ENCODE assay signal across 8 cellular contexts in the genomic region with DNA sequence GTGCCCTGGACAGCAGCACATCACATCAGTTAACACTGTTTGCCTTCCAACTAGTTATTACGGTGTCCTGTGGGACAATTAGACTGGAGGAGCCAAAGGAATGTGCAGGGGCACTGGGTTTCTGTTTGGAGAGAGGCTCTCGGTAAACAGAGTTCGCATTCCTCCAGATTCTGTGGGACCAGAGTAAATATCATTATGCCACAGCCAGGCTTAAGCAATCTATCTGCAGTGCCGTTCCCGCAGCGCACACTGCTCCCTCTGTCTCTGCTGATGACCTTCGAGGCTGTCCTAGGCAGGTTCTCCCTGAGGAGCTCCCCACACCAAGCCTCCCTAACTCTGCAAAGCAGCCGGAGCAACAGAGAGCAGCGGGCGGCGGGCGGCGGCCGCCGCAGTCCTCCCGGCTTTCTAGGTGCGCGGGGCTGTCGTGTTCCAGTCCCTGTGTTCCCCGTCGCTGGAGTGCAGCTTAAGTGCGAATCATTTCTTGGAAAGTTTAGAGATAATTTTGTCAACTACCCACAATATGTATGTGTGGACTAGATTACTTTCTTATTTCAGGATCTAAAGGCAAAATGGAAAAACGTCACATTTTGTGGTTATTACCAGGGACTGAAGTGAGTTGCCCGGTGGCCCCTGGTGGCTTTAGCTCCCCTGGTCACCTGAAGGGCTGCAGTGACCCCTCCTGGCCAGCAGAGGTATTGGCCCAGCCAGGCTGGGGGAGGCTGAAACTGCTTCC. TPM values are rescaled to one million over a fixed set of nuclear protein-coding genes. Genes with fewer than 3 reads are reported as not detected.
DNase-seq lines count a peak whose midpoint lies in the region; ATAC-seq and TF ChIP-seq lines count a peak whose summit lies in the region.

No MANE protein-coding gene starts in this region.

- H3K4me1 ChIP-seq in cardiac muscle cell (ENCODE audit: low read depth) = peaks cover 24% of the 10 kb centered on the region

- H3K36me3 Mint-ChIP-seq in activated naive CD8-positive, alpha-beta T cell treated with anti-CD3 and anti-CD28 coated beads for 36 hours = peaks cover 17% of the 10 kb centered on the region
- peaks cover 19% of the 10 kb centered on the region for H3K36me3 Mint-ChIP-seq in progenitor cell of endocrine pancreas (ENCODE audit: insufficient read depth)

- H3K36me3 ChIP-seq in cardiac muscle cell = peaks cover 9% of the 10 kb centered on the region

- no peaks in the 10 kb centered on the region for H3K9me3 ChIP-seq in cardiac muscle cell (ENCODE audit: low read depth)

- peaks cover 20% of the 10 kb centered on the region for H3K4me1 Mint-ChIP-seq in activated naive CD8-positive, alpha-beta T cell treated with anti-CD3 and anti-CD28 coated beads for 36 hours
- H3K4me1 Mint-ChIP-seq in progenitor cell of endocrine pancreas (ENCODE audit: low read depth) = peaks cover 18% of the 10 kb centered on the region

- H3K27me3 ChIP-seq in cardiac muscle cell = no peaks in the 10 kb centered on the region

- H3K27ac Mint-ChIP-seq in activated naive CD8-positive, alpha-beta T cell treated with anti-CD3 and anti-CD28 coated beads for 36 hours = peak overlapping the region; percentile 10
- H3K27ac Mint-ChIP-seq in progenitor cell of endocrine pancreas = peak overlapping the region; percentile 89

- no peaks in the 10 kb centered on the region for H3K27me3 Mint-ChIP-seq in activated naive CD8-positive, alpha-beta T cell treated with anti-CD3 and anti-CD28 coated beads for 36 hours
- no peaks in the 10 kb centered on the region for H3K27me3 Mint-ChIP-seq in progenitor cell of endocrine pancreas

- TF ChIP-seq CTCF in cardiac muscle cell (IDR thresholded peaks at IDR 0.05; ENCODE audit: low read depth, low read length) (peak; percentile 99), progenitor cell of endocrine pancreas (IDR thresholded peaks at IDR 0.05; ENCODE audit: unreplicated experiment) (peak; percentile 96)

- no peaks in the 10 kb centered on the region for H3K9me3 Mint-ChIP-seq in activated naive CD8-positive, alpha-beta T cell treated with anti-CD3 and anti-CD28 coated beads for 36 hours
- no peaks in the 10 kb centered on the region for H3K9me3 Mint-ChIP-seq in progenitor cell of endocrine pancreas (ENCODE audit: low read depth)

- no peak overlapping the region for H3K4me3 Mint-ChIP-seq in activated naive CD8-positive, alpha-beta T cell treated with anti-CD3 and anti-CD28 coated beads for 36 hours
- no peak overlapping the region for H3K4me3 Mint-ChIP-seq in progenitor cell of endocrine pancreas (ENCODE audit: low read depth)

- H3K4me3 ChIP-seq in cardiac muscle cell = no peak overlapping the region

- DNase-seq in EH (ENCODE audit: low read depth) (peak; percentile 76), Kasumi-1 (lab: John Stamatoyannopoulos, UW) (peak; percentile 60 to 81), SW480 (ENCODE audit: low spot score) (peak; percentile 58), cardiac muscle cell (ENCODE audit: low read depth in 1 of 2, low spot score in 1 of 2) (peak; percentile 79 to 84), progenitor cell of endocrine pancreas (ENCODE audit: low spot score, unreplicated experiment) (peak; percentile 77), ureter (ENCODE audit: low spot score) (peak; percentile 77)
- DNase-seq in activated naive CD8-positive, alpha-beta T cell treated with anti-CD3 and anti-CD28 coated beads for 36 hours = peak; percentile 72

- peak overlapping the region; percentile 91 for H3K27ac ChIP-seq in cardiac muscle cell

- ATAC-seq in GM19452 (IDR thresholded peaks at IDR 0.05; ENCODE audit: unreplicated experiment) = no peak

RNA-seq across cellular contexts. Expression of a gene that starts 43.3 kb away (rescaled TPM):
- total RNA-seq in activated naive CD8-positive, alpha-beta T cell treated with anti-CD3 and anti-CD28 coated beads for 36 hours = 10 to 100 TPM; 39.1 to 43.7 TPM
- total RNA-seq in cardiac muscle cell (52.5 and 64.7 TPM in 2 replicates), progenitor cell of endocrine pancreas (66.1 and 67.1 TPM in 2 replicates), ureter (73.2 TPM)
- 46.7 and 50.7 TPM in 2 replicates for polyA plus RNA-seq in cardiac muscle cell
